ENCODE assay signal across 34 cellular contexts in genomic region chr13:90222758-90223157, GRCh38.
"Had no signal": no experiment of that assay in that cellular context is flagged by ENCODE, and none has a peak within 500 bp of the region (broad histone marks: within the 10 kb centered on the region; RNA-seq: fewer than 3 reads in every experiment).

No MANE protein-coding gene starts in this region.

- H3K36me3 ChIP-seq: adrenal gland, brain microvascular endothelial cell, breast epithelium, WERI-Rb-1 had no signal

- H3K4me3 ChIP-seq: adrenal gland, body of pancreas, breast epithelium had no signal

- DNase-seq: activated CD4-positive, alpha-beta memory T cell treated with anti-CD3 and anti-CD28 coated beads, Interleukin-2, amount 10 ng/mL, durations not matched to agents 7 days and 5 days; activated CD4-positive, alpha-beta T cell treated with anti-CD3 and anti-CD28 coated beads for 1 hour; activated CD4-positive, alpha-beta T cell treated with anti-CD3 and anti-CD28 coated beads for 36 hours; activated CD4-positive, alpha-beta T cell treated with anti-CD3 and anti-CD28 coated beads for 48 hours; activated CD4-positive, alpha-beta T cell treated with anti-CD3 and anti-CD28 coated beads, Interleukin-2, amount 10 ng/mL, durations not matched to agents 7 days and 5 days; activated CD4-positive, alpha-beta T cell treated with anti-CD3 and anti-CD28 coated beads, Interleukin-2, amount 50 U/mL, for 48 hours; activated CD4-positive, CD25-positive, alpha-beta regulatory T cell; activated CD8-positive, alpha-beta memory T cell treated with anti-CD3 and anti-CD28 coated beads for 24 hours; activated CD8-positive, alpha-beta memory T cell treated with anti-CD3 and anti-CD28 coated beads, Interleukin-2, amount 10 ng/mL, durations not matched to agents 7 days and 5 days; activated CD8-positive, alpha-beta memory T cell treated with anti-CD3 and anti-CD28 coated beads, Interleukin-2, amount 50 U/mL, for 48 hours; activated CD8-positive, alpha-beta T cell treated with anti-CD3 and anti-CD28 coated beads, Interleukin-2, amount 10 ng/mL, durations not matched to agents 7 days and 5 days; activated effector memory CD4-positive, alpha-beta T cell treated with Interleukin-2 at 50 U/mL for 16 hours; activated gamma-delta T cell treated with Interleukin-2 at 50 U/mL for 16 hours; activated naive CD4-positive, alpha-beta T cell; activated naive CD4-positive, alpha-beta T cell treated with anti-CD3 and anti-CD28 coated beads for 36 hours; activated naive CD4-positive, alpha-beta T cell treated with anti-CD3 and anti-CD28 coated beads, Interleukin-2, amount 50 U/mL, for 16 hours; activated naive CD8-positive, alpha-beta T cell treated with anti-CD3 and anti-CD28 coated beads for 36 hours; activated T-cell treated with anti-CD3 and anti-CD28 coated beads, Interleukin-2, amount 50 U/mL, for 24 hours; activated T-cell treated with anti-CD3 and anti-CD28 coated beads, Interleukin-2, amount 50 U/mL, for 48 hours; adrenal gland; amniotic stem cell; aorta; body of pancreas; brain microvascular endothelial cell; central memory CD4-positive, alpha-beta T cell; T-helper 1 cell; T-helper 2 cell; T-helper 9 cell; WERI-Rb-1 had no signal

- FAIRE-seq: astrocyte had no signal

- H3K27me3 ChIP-seq: adrenal gland, body of pancreas, brain microvascular endothelial cell, breast epithelium had no signal

- H3K4me1 ChIP-seq: adrenal gland, body of pancreas, breast epithelium had no signal

- ATAC-seq: activated CD4-positive, alpha-beta T cell treated with anti-CD3 and anti-CD28 coated beads for 36 hours; activated CD4-positive, CD25-positive, alpha-beta regulatory T cell treated with anti-CD3 and anti-CD28 coated beads, Interleukin-2, amount 50 U/mL, for 24 hours; activated CD8-positive, alpha-beta memory T cell treated with anti-CD3 and anti-CD28 coated beads, Interleukin-2, amount 10 ng/mL, durations not matched to agents 7 days and 5 days; activated CD8-positive, alpha-beta T cell treated with anti-CD3 and anti-CD28 coated beads, Interleukin-2, amount 10 ng/mL, durations not matched to agents 7 days and 5 days; activated naive CD4-positive, alpha-beta T cell treated with anti-CD3 and anti-CD28 coated beads, Interleukin-2, amount 50 U/mL, for 72 hours; body of pancreas; WTC11 had no signal

- H3K27ac ChIP-seq: adrenal gland, body of pancreas, brain microvascular endothelial cell, breast epithelium, WERI-Rb-1 had no signal

- H3K9me3 ChIP-seq: adrenal gland, body of pancreas, breast epithelium had no signal
